In the genomic region with DNA sequence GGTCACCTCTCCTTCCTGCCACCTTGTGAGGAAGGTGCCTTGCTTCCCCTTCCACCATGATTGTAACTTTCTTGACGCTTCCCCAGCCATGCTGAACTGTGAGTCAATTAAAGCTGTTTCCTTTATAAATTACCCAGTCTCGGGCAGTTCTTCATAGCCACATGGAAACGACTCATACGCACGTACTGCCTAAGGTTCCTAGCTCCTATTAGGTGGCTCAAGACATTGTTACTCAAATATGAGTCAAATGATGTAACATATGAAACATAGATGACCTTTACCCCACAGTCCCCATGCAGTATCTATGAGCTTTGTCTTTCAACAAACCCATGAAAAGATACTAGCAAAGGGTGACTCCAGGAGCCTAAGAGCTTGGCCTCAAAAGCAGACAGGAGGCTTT, we compare ENCODE assay signal across 12 cellular contexts.
A peak's percentile ranks its signal among the peaks of the same experiment; 100 is the strongest.
DNase-seq lines count a peak whose midpoint lies in the region; ATAC-seq and TF ChIP-seq lines count a peak whose summit lies in the region.
"Had no signal": no experiment of that assay in that cellular context is flagged by ENCODE, and none has a peak within 500 bp of the region (broad histone marks: within the 10 kb centered on the region; RNA-seq: fewer than 3 reads in every experiment).

No MANE protein-coding gene starts in this region.

- intact Hi-C loops in Right ventricle myocardium superior (cut with DNase I) = no loop called here

- H3K27me3 ChIP-seq in ACC112 (ENCODE audit: insufficient read depth, low read length) = no peaks in the 10 kb centered on the region
- H3K27me3 ChIP-seq in Peyer's patch = no peaks in the 10 kb centered on the region
- H3K27me3 ChIP-seq: tibial artery had no signal

- H3K4me1 ChIP-seq in ACC112 (ENCODE audit: control insufficient read depth, insufficient read depth, low read length, unreplicated experiment) = no peaks in the 10 kb centered on the region
- no peaks in the 10 kb centered on the region for H3K4me1 ChIP-seq in Peyer's patch
- H3K4me1 ChIP-seq: lower lobe of right lung, tibial artery had no signal

- H3K27ac ChIP-seq in ACC112 (ENCODE audit: low read depth, low read length) = peak overlapping the region; percentile 65
- no peak overlapping the region for H3K27ac ChIP-seq in Peyer's patch
- H3K27ac ChIP-seq: lower lobe of right lung, tibial artery had no signal

- H2AFZ ChIP-seq in ACC112 (ENCODE audit: low read length, unreplicated experiment) = peak overlapping the region; percentile 48

- ATAC-seq in Right ventricle myocardium superior (ENCODE audit: poor library complexity) (no peak), HG03025 (IDR thresholded peaks at IDR 0.05; ENCODE audit: low FRiP score, unreplicated experiment) (no peak)
- ATAC-seq: lower lobe of right lung; naive thymus-derived CD4-positive, alpha-beta T cell had no signal

- no peaks in the 10 kb centered on the region for H3K79me2 ChIP-seq in ACC112 (ENCODE audit: control insufficient read depth, insufficient read depth, low read length, unreplicated experiment)

- H3K4me3 ChIP-seq in ACC112 (ENCODE audit: low read depth, low read length) (no peak overlapping the region), fibroblast of mammary gland (ENCODE audit: control insufficient read depth, low read depth, low read length) (no peak overlapping the region), Peyer's patch (no peak overlapping the region)
- H3K4me3 ChIP-seq: lower lobe of right lung, tibial artery had no signal

- no peaks in the 10 kb centered on the region for H3K36me3 ChIP-seq in ACC112 (ENCODE audit: insufficient read depth, low read length)
- H3K36me3 ChIP-seq in Peyer's patch = no peaks in the 10 kb centered on the region
- H3K36me3 ChIP-seq: lower lobe of right lung, tibial artery had no signal

- DNase-seq in HK-2 (ENCODE audit: unreplicated experiment) (peak; percentile 24), T1000 (lab: John Stamatoyannopoulos, UW) (peak; percentile 9), fibroblast of mammary gland (ENCODE audit: low read depth) (peak; percentile 91), Right ventricle myocardium superior (no peak), NCI-H1694 treated with DMSO at 0.1 percent for 48 hours (lab: John Stamatoyannopoulos, UW) (no peak), Peyer's patch (no peak)
- DNase-seq: lower lobe of right lung; naive thymus-derived CD4-positive, alpha-beta T cell; NCI-H1092; tibial artery had no signal

- no peak for TF ChIP-seq POLR2A in Peyer's patch (IDR thresholded peaks at IDR 0.05)

- H3K9me3 ChIP-seq in Peyer's patch = no peaks in the 10 kb centered on the region
- H3K9me3 ChIP-seq: lower lobe of right lung, tibial artery had no signal

- TF ChIP-seq CTCF in fibroblast of mammary gland (conservative IDR thresholded peaks at IDR 0.05; ENCODE audit: control insufficient read depth, insufficient read depth, low read depth, low read length) (no peak), Peyer's patch (IDR thresholded peaks at IDR 0.05) (no peak)

Comparison
In these comparisons a context has a peak if more than half of its experiments do, and no peak if none do; other contexts are left out.
1. DNase-seq: peak in HK-2 (single experiment), T1000 (single experiment) and fibroblast of mammary gland (single experiment); none in Right ventricle myocardium superior (single experiment), NCI-H1694 treated with DMSO at 0.1 percent for 48 hours (single experiment) and Peyer's patch (0 of 3).